1 cellular context compared by ENCODE assay signal in genomic region chr15:43941071-43941470, GRCh38.
TF ChIP-seq lines count a peak whose summit lies in the region.

No MANE protein-coding gene starts in this region.

TF ChIP-seq in GM12878, 131 proteins besides CTCF, POLR2A, EP300 and RAD21 (continued from another document):
- TF ChIP-seq, protein P1, sequence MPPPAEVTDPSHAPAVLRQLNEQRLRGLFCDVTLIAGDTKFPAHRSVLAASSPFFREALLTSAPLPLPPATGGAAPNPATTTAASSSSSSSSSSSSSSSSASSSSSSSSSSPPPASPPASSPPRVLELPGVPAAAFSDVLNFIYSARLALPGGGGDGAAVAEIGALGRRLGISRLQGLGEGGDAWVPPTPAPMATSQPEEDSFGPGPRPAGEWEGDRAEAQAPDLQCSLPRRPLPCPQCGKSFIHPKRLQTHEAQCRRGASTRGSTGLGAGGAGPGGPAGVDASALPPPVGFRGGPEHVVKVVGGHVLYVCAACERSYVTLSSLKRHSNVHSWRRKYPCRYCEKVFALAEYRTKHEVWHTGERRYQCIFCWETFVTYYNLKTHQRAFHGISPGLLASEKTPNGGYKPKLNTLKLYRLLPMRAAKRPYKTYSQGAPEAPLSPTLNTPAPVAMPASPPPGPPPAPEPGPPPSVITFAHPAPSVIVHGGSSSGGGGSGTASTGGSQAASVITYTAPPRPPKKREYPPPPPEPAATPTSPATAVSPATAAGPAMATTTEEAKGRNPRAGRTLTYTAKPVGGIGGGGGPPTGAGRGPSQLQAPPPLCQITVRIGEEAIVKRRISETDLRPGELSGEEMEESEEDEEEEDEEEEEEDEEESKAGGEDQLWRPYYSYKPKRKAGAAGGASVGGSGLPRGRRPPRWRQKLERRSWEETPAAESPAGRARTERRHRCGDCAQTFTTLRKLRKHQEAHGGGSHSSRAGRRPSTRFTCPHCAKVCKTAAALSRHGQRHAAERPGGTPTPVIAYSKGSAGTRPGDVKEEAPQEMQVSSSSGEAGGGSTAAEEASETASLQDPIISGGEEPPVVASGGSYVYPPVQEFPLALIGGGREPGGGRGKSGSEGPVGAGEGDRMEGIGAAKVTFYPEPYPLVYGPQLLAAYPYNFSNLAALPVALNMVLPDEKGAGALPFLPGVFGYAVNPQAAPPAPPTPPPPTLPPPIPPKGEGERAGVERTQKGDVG (CRISPR knock-in tag; IDR thresholded peaks at IDR 0.05): no peak
- TF ChIP-seq HCFC1 (IDR thresholded peaks at IDR 0.05; ENCODE audit: low read length): no peak
- TF ChIP-seq, protein P2, sequence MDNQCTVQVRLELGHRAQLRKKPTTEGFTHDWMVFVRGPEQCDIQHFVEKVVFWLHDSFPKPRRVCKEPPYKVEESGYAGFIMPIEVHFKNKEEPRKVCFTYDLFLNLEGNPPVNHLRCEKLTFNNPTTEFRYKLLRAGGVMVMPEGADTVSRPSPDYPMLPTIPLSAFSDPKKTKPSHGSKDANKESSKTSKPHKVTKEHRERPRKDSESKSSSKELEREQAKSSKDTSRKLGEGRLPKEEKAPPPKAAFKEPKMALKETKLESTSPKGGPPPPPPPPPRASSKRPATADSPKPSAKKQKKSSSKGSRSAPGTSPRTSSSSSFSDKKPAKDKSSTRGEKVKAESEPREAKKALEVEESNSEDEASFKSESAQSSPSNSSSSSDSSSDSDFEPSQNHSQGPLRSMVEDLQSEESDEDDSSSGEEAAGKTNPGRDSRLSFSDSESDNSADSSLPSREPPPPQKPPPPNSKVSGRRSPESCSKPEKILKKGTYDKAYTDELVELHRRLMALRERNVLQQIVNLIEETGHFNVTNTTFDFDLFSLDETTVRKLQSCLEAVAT (IDR thresholded peaks at IDR 0.05): no peak
- no peak for TF ChIP-seq SIX5 (IDR thresholded peaks at IDR 0.05; ENCODE audit: low read depth, low read length, severe bottlenecking)
- TF ChIP-seq NFIC (IDR thresholded peaks at IDR 0.05; ENCODE audit: low read depth, low read length): no peak
- TF ChIP-seq MTA3 (IDR thresholded peaks at IDR 0.05; ENCODE audit: borderline replicate concordance, low read length): no peak
- TF ChIP-seq POU2F2 (IDR thresholded peaks at IDR 0.05; ENCODE audit: borderline replicate concordance, low read depth, low read length): no peak
- TF ChIP-seq, protein P3, sequence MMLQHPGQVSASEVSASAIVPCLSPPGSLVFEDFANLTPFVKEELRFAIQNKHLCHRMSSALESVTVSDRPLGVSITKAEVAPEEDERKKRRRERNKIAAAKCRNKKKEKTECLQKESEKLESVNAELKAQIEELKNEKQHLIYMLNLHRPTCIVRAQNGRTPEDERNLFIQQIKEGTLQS (IDR thresholded peaks at IDR 0.05; ENCODE audit: borderline replicate concordance, extremely low read depth, low read depth, low read length): no peak
- no peak for TF ChIP-seq TCF3 (IDR thresholded peaks at IDR 0.05; ENCODE audit: borderline replicate concordance, insufficient read depth, low read depth, low read length)
- TF ChIP-seq BCLAF1 (IDR thresholded peaks at IDR 0.05): no peak
- no peak for TF ChIP-seq TCF12 (IDR thresholded peaks at IDR 0.05; ENCODE audit: low read depth, low read length)
